ENCODE assay signal across 19 cellular contexts in the genomic region with DNA sequence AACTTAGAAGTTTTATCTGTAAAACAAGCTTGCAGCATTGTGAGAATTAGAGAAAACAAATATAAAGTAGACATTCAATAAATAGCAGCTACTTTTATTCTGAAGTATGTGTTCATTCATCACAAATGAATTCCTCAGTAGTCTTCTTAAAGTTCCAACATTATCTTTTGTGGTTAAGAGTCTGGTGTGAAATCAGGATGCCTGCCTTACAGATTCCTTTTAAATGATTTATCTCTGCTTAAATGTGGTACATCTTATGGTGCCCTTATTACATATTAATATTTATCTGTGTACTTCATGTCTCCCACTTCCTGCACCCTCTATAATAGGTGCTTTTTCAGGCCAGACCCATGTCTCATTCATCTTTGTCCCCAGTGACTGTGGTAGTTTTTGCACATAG.
"Had no signal": no experiment of that assay in that cellular context is flagged by ENCODE, and none has a peak within 500 bp of the region (broad histone marks: within the 10 kb centered on the region; RNA-seq: fewer than 3 reads in every experiment).

No MANE protein-coding gene starts in this region.

- H3K27ac Mint-ChIP-seq: activated CD8-positive, alpha-beta T cell treated with anti-CD3 and anti-CD28 coated beads, Interleukin-2, amount 10 ng/mL, durations not matched to agents 7 days and 5 days; activated naive CD4-positive, alpha-beta T cell treated with anti-CD3 and anti-CD28 coated beads, Interleukin-2, amount 50 U/mL, for 24 hours; immature natural killer cell; type B pancreatic cell had no signal

- H3K27me3 Mint-ChIP-seq: type B pancreatic cell had no signal

- H3K36me3 Mint-ChIP-seq: activated naive CD4-positive, alpha-beta T cell treated with anti-CD3 and anti-CD28 coated beads, Interleukin-2, amount 50 U/mL, for 24 hours; immature natural killer cell; type B pancreatic cell had no signal

- H3K9me3 Mint-ChIP-seq: activated naive CD4-positive, alpha-beta T cell treated with anti-CD3 and anti-CD28 coated beads, Interleukin-2, amount 50 U/mL, for 24 hours; type B pancreatic cell had no signal

- H3K4me3 Mint-ChIP-seq: activated CD8-positive, alpha-beta T cell treated with anti-CD3 and anti-CD28 coated beads, Interleukin-2, amount 10 ng/mL, durations not matched to agents 7 days and 5 days; activated naive CD4-positive, alpha-beta T cell treated with anti-CD3 and anti-CD28 coated beads, Interleukin-2, amount 50 U/mL, for 24 hours; immature natural killer cell; type B pancreatic cell had no signal

- H3K4me1 Mint-ChIP-seq: activated naive CD4-positive, alpha-beta T cell treated with anti-CD3 and anti-CD28 coated beads, Interleukin-2, amount 50 U/mL, for 24 hours; immature natural killer cell had no signal

- DNase-seq: activated CD4-positive, alpha-beta T cell treated with anti-CD3 and anti-CD28 coated beads for 1 hour; activated CD4-positive, alpha-beta T cell treated with anti-CD3 and anti-CD28 coated beads, Interleukin-2, amount 50 U/mL, for 1 hour; activated CD8-positive, alpha-beta T cell treated with anti-CD3 and anti-CD28 coated beads, Interleukin-2, amount 10 ng/mL, durations not matched to agents 7 days and 5 days; activated gamma-delta T cell treated with Interleukin-2 at 50 U/mL for 16 hours; activated T-cell treated with anti-CD3 and anti-CD28 coated beads, Interleukin-2, amount 50 U/mL, for 1 hour; aorta; cortex of kidney; effector CD4-positive, alpha-beta T cell; foreskin fibroblast; immature natural killer cell; left ventricle myocardium superior; mammary epithelial cell; sigmoid colon; spleen; stimulated activated CD4-positive, alpha-beta T cell treated with anti-CD3 and anti-CD28 coated beads, Interleukin-4, amount 100 ng/mL, for 24 hours; stimulated activated naive CD4-positive, alpha-beta T cell treated with Interleukin-2 at 50 U/mL for 16 hours; T-helper 1 cell had no signal

- ATAC-seq: activated CD8-positive, alpha-beta T cell treated with anti-CD3 and anti-CD28 coated beads, Interleukin-2, amount 10 ng/mL, durations not matched to agents 7 days and 5 days; left ventricle myocardium superior had no signal
